ENCODE assay signal across 1 cellular context in the genomic region with DNA sequence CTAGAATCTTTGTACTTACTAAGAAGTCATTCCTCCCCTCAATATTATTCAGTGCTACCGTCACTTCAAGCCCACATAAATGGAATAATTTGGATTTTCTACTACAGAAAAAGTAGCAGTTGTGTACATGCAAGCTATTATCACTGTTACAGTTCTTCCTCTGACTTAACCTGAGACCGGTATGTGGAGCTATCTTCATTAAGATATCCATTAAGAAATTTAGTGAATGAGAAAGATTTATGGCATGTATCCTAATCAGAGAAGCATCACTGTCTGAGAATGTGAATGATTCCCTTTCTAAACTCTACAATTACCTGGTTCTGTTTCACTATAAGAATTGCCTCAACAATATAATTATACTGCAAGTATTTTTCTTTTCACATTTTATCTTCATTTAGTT.
TF ChIP-seq lines count a peak whose summit lies in the region.

No MANE protein-coding gene starts in this region.

TF ChIP-seq in HCT116, 20 proteins besides CTCF, POLR2A, EP300 and RAD21:
- TF ChIP-seq EZH2 (IDR thresholded peaks at IDR 0.05) (no peak), ZNF274 (IDR thresholded peaks at IDR 0.05; ENCODE audit: low read depth, low read length) (no peak), EGR1 (IDR thresholded peaks at IDR 0.05; ENCODE audit: low read depth) (no peak), ELF1 (IDR thresholded peaks at IDR 0.05; ENCODE audit: borderline replicate concordance, low read depth) (no peak), CEBPB (IDR thresholded peaks at IDR 0.05; ENCODE audit: low read depth) (no peak), YY1 (IDR thresholded peaks at IDR 0.05; ENCODE audit: extremely low read depth, insufficient replicate concordance, low read depth, low read length) (no peak), SP1 (IDR thresholded peaks at IDR 0.05; ENCODE audit: low read depth) (no peak), EZH2phosphoT487 (IDR thresholded peaks at IDR 0.05; ENCODE audit: borderline replicate concordance) (no peak), SRF (IDR thresholded peaks at IDR 0.05; ENCODE audit: low read depth) (no peak), SIN3A (IDR thresholded peaks at IDR 0.05; ENCODE audit: low read depth) (no peak), JUND (IDR thresholded peaks at IDR 0.05) (no peak), TCF7L2 (IDR thresholded peaks at IDR 0.05; ENCODE audit: borderline replicate concordance, extremely low read depth, insufficient read depth, insufficient read length) (no peak), ZFX (IDR thresholded peaks at IDR 0.05) (no peak)
- TF ChIP-seq, protein P1, sequence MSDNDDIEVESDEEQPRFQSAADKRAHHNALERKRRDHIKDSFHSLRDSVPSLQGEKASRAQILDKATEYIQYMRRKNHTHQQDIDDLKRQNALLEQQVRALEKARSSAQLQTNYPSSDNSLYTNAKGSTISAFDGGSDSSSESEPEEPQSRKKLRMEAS (IDR thresholded peaks at IDR 0.05): no peak
- TF ChIP-seq, protein P2, sequence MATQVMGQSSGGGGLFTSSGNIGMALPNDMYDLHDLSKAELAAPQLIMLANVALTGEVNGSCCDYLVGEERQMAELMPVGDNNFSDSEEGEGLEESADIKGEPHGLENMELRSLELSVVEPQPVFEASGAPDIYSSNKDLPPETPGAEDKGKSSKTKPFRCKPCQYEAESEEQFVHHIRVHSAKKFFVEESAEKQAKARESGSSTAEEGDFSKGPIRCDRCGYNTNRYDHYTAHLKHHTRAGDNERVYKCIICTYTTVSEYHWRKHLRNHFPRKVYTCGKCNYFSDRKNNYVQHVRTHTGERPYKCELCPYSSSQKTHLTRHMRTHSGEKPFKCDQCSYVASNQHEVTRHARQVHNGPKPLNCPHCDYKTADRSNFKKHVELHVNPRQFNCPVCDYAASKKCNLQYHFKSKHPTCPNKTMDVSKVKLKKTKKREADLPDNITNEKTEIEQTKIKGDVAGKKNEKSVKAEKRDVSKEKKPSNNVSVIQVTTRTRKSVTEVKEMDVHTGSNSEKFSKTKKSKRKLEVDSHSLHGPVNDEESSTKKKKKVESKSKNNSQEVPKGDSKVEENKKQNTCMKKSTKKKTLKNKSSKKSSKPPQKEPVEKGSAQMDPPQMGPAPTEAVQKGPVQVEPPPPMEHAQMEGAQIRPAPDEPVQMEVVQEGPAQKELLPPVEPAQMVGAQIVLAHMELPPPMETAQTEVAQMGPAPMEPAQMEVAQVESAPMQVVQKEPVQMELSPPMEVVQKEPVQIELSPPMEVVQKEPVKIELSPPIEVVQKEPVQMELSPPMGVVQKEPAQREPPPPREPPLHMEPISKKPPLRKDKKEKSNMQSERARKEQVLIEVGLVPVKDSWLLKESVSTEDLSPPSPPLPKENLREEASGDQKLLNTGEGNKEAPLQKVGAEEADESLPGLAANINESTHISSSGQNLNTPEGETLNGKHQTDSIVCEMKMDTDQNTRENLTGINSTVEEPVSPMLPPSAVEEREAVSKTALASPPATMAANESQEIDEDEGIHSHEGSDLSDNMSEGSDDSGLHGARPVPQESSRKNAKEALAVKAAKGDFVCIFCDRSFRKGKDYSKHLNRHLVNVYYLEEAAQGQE (IDR thresholded peaks at IDR 0.05; ENCODE audit: low read depth): no peak
- TF ChIP-seq, protein P3, sequence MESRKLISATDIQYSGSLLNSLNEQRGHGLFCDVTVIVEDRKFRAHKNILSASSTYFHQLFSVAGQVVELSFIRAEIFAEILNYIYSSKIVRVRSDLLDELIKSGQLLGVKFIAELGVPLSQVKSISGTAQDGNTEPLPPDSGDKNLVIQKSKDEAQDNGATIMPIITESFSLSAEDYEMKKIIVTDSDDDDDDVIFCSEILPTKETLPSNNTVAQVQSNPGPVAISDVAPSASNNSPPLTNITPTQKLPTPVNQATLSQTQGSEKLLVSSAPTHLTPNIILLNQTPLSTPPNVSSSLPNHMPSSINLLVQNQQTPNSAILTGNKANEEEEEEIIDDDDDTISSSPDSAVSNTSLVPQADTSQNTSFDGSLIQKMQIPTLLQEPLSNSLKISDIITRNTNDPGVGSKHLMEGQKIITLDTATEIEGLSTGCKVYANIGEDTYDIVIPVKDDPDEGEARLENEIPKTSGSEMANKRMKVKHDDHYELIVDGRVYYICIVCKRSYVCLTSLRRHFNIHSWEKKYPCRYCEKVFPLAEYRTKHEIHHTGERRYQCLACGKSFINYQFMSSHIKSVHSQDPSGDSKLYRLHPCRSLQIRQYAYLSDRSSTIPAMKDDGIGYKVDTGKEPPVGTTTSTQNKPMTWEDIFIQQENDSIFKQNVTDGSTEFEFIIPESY (IDR thresholded peaks at IDR 0.05; ENCODE audit: extremely low read depth, insufficient replicate concordance, low read length): no peak
- TF ChIP-seq, protein P4, sequence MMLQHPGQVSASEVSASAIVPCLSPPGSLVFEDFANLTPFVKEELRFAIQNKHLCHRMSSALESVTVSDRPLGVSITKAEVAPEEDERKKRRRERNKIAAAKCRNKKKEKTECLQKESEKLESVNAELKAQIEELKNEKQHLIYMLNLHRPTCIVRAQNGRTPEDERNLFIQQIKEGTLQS (IDR thresholded peaks at IDR 0.05): no peak
